In genomic region chr16:57859331-57859730, GRCh38 we compare ENCODE assay signal across 1 cellular context.
TF ChIP-seq lines count a peak whose summit lies in the region.

No MANE protein-coding gene starts in this region.

TF ChIP-seq in K562, 482 proteins besides CTCF, POLR2A, EP300 and RAD21 (continued from another document and continues in another):
- TF ChIP-seq HES1 (IDR thresholded peaks at IDR 0.05; ENCODE audit: low read depth) (no peak), NUFIP1 (IDR thresholded peaks at IDR 0.05; ENCODE audit: partially characterized antibody) (no peak), ATF3 (IDR thresholded peaks at IDR 0.05) (0 out of 2 replicates have a peak, but pooled peaks have one; percentile 7), ATF3 (CRISPR knock-in tag; conservative IDR thresholded peaks at IDR 0.05) (no peak), KDM2B (CRISPR knock-in tag; IDR thresholded peaks at IDR 0.05) (no peak), MAFF (IDR thresholded peaks at IDR 0.05; ENCODE audit: low read length) (no peak), MCM5 (IDR thresholded peaks at IDR 0.05; ENCODE audit: low read depth) (no peak), KDM1A (IDR thresholded peaks at IDR 0.05) (0 out of 4 replicates have a peak, but pooled peaks of 1 of the 2 experiments have one; percentile 28), ZBTB26 (CRISPR knock-in tag; IDR thresholded peaks at IDR 0.05) (no peak), ZNF518B (CRISPR knock-in tag; IDR thresholded peaks at IDR 0.05) (no peak), ARID1B (IDR thresholded peaks at IDR 0.05) (peak; percentile 54), ZNF740 (CRISPR knock-in tag; IDR thresholded peaks at IDR 0.05) (no peak), ZNF740 (tag; IDR thresholded peaks at IDR 0.05) (no peak), MAX (CRISPR knock-in tag; IDR thresholded peaks at IDR 0.05) (no peak), ZBTB49 (CRISPR knock-in tag; IDR thresholded peaks at IDR 0.05; ENCODE audit: borderline replicate concordance) (no peak), ZNF436 (CRISPR knock-in tag; IDR thresholded peaks at IDR 0.05) (no peak), GATA2 (CRISPR knock-in tag; IDR thresholded peaks at IDR 0.05) (peak; percentile 78), HDAC3 (IDR thresholded peaks at IDR 0.05; ENCODE audit: borderline replicate concordance, partially characterized antibody) (peak; percentile 50), ZNF311 (CRISPR knock-in tag; IDR thresholded peaks at IDR 0.05) (no peak), ETS2 (tag; IDR thresholded peaks at IDR 0.05; ENCODE audit: borderline replicate concordance, poor library complexity, severe bottlenecking) (no peak), PTTG1 (tag; IDR thresholded peaks at IDR 0.05; ENCODE audit: low read depth) (no peak), EGR1 (conservative IDR thresholded peaks at IDR 0.05) (0 out of 2 replicates have a peak, but pooled peaks have one; percentile 6), PATZ1 (CRISPR knock-in tag; IDR thresholded peaks at IDR 0.05; ENCODE audit: borderline replicate concordance) (no peak), TCF3 (CRISPR knock-in tag; IDR thresholded peaks at IDR 0.05) (peak; percentile 82), NFYB (IDR thresholded peaks at IDR 0.05; ENCODE audit: extremely low read depth, insufficient read length) (no peak), RBFOX2 (IDR thresholded peaks at IDR 0.05; ENCODE audit: low read depth, low read length) (no peak), NBN (IDR thresholded peaks at IDR 0.05; ENCODE audit: low read depth) (0 out of 2 replicates have a peak, but pooled peaks have one; percentile 54), TAL1 (IDR thresholded peaks at IDR 0.05) (peak; percentile 32; the same call in 1 of the 2 replicates), CHD4 (IDR thresholded peaks at IDR 0.05; ENCODE audit: insufficient read depth, insufficient replicate concordance, low read depth, low read length, poor library complexity, severe bottlenecking) (no peak), L3MBTL2 (IDR thresholded peaks at IDR 0.05) (peak; percentile 61; the same call in 1 of the 2 replicates), CTCFL (IDR thresholded peaks at IDR 0.05; ENCODE audit: borderline replicate concordance, insufficient read depth, low read depth, low read length, poor library complexity, severe bottlenecking) (peak; percentile 77), ZBTB7A (IDR thresholded peaks at IDR 0.05; ENCODE audit: borderline replicate concordance, control insufficient read depth, low read depth, low read length) (peak; percentile 27; the same call in 1 of the 2 replicates), SMAD4 (CRISPR knock-in tag; conservative IDR thresholded peaks at IDR 0.05) (peak; percentile 75), CHD2 (IDR thresholded peaks at IDR 0.05; ENCODE audit: low read depth, low read length) (no peak), MTA3 (IDR thresholded peaks at IDR 0.05; ENCODE audit: borderline replicate concordance) (0 out of 2 replicates have a peak, but pooled peaks have one; percentile 44), THRB (CRISPR knock-in tag; conservative IDR thresholded peaks at IDR 0.05) (no peak), PHB (CRISPR knock-in tag; IDR thresholded peaks at IDR 0.05) (no peak), NONO (IDR thresholded peaks at IDR 0.05; ENCODE audit: low read depth in 2 of 2, low read length in 1 of 2) (no peak), RNF2 (IDR thresholded peaks at IDR 0.05) (no peak), GATAD2B (IDR thresholded peaks at IDR 0.05; ENCODE audit: borderline replicate concordance) (no peak), PYGO2 (tag; IDR thresholded peaks at IDR 0.05) (no peak), NCOA6 (IDR thresholded peaks at IDR 0.05) (no peak), GMEB1 (CRISPR knock-in tag; IDR thresholded peaks at IDR 0.05) (no peak), ELF4 (CRISPR knock-in tag; IDR thresholded peaks at IDR 0.05) (no peak)
